Comparison of ENCODE assay signal across 23 cellular contexts in genomic region chr12:113870890-113871289, GRCh38.
"Had no signal": no experiment of that assay in that cellular context is flagged by ENCODE, and none has a peak within 500 bp of the region (broad histone marks: within the 10 kb centered on the region; RNA-seq: fewer than 3 reads in every experiment).

No MANE protein-coding gene starts in this region.

- H3K4me2 ChIP-seq: KMS-11, PC-9 had no signal

- H3K27ac ChIP-seq: KMS-11, PC-9, Peyer's patch, SJCRH30, SK-N-MC had no signal

- H3K36me3 ChIP-seq: SJCRH30 had no signal

- H3K4me3 ChIP-seq: PC-9, Peyer's patch, SJCRH30, SK-N-MC had no signal

- H3K27me3 ChIP-seq: Peyer's patch, SJCRH30 had no signal

- H3K9ac ChIP-seq: KMS-11 had no signal

- DNase-seq: IMR-90; Kasumi-1; MV-4-11; NCI-H1048; NCI-H1105; NCI-H1436 treated with DMSO at 0.1 percent for 48 hours; NCI-H1694; NCI-H187 treated with DMSO at 0.1 percent for 48 hours; NCI-H2029 treated with DMSO at 0.1 percent for 48 hours; NCI-H2171 treated with DMSO at 0.1 percent for 48 hours; NCI-H345; NCI-H446 treated with DMSO at 0.1 percent for 48 hours; NCI-H526; NK-92 treated with Interleukin-12 subunit alpha and Interleukin-12 subunit beta, amount 100 ng/mL, for 24 hours; OCI-M1; PC-9; Peyer's patch; SHP77 treated with DMSO at 0.1 percent for 48 hours; SJCRH30 had no signal

- ATAC-seq: HepG2, Right ventricle myocardium inferior had no signal

- H3K4me1 ChIP-seq: Peyer's patch, SJCRH30 had no signal
